1 cellular context compared by ENCODE assay signal in the genomic region with DNA sequence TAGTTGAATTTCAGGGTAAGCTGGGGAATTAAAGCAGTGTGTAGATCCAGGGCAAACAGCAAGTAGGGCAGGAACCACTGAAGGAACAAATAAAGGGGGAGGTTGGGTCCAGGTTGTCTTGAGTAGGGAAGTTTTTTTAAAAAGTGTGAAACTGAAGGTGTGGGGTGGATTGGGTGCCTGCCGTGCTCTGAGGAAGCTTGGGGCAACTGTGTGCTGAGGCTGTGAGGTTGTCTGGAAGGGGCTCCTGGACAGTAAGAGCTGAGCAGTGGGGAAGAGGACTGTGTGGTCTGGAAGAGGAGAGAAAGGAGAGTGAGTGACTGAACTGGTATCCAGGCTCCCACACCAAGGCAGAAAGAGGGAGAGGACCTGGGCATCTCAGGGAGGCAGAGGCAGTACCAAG.
TF ChIP-seq lines count a peak whose summit lies in the region.

No MANE protein-coding gene starts in this region.

TF ChIP-seq in H1, 55 proteins besides CTCF, POLR2A, EP300 and RAD21:
- TF ChIP-seq RNF2 (IDR thresholded peaks at IDR 0.05; ENCODE audit: borderline replicate concordance, low read depth, low read length, missing control alignments, poor library complexity, severe bottlenecking): no peak
- TF ChIP-seq HDAC2 (IDR thresholded peaks at IDR 0.05; ENCODE audit: borderline replicate concordance in 1 of 2, low read depth in 2 of 2, low read length in 2 of 2): no peak
- TF ChIP-seq, protein P1, sequence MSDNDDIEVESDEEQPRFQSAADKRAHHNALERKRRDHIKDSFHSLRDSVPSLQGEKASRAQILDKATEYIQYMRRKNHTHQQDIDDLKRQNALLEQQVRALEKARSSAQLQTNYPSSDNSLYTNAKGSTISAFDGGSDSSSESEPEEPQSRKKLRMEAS (IDR thresholded peaks at IDR 0.05): no peak
- no peak for TF ChIP-seq POU5F1 (IDR thresholded peaks at IDR 0.05; ENCODE audit: low read depth, low read length)
- TF ChIP-seq CREB1 (IDR thresholded peaks at IDR 0.05): no peak
- TF ChIP-seq SRF (IDR thresholded peaks at IDR 0.05; ENCODE audit: low read depth, low read length): no peak
